Comparison of ENCODE assay signal across 8 cellular contexts in genomic region chr19:49528211-49528771, GRCh38. TPM values are rescaled to one million over a fixed set of nuclear protein-coding genes. Genes with fewer than 3 reads are reported as not detected.
A peak's percentile ranks its signal among the peaks of the same experiment; 100 is the strongest.
DNase-seq lines count a peak whose midpoint lies in the region; ATAC-seq, FAIRE-seq and TF ChIP-seq lines count a peak whose summit lies in the region.

No MANE protein-coding gene starts in this region.

- H3K4me3 Mint-ChIP-seq in activated CD4-positive, alpha-beta T cell treated with anti-CD3 and anti-CD28 coated beads, Interleukin-2, amount 10 ng/mL, durations not matched to agents 24 days and 14 days, result peak overlapping the region; percentile 81

- TF ChIP-seq POLR2A in GM12878 (IDR thresholded peaks at IDR 0.05; ENCODE audit: low read depth, low read length), result no peak

- POLR2A ChIA-PET in GM12878 (lab: Charles Lee), result interaction anchor here (0.5 kb wide), 1 partner anchor 61 kb away, joined by 5 read pairs; no protein-coding TSS in a partner anchor

- SMC1A ChIA-PET in GM12878 (lab: Charles Lee; ENCODE audit: uncharacterized antibody, unreplicated experiment), result interaction anchor here (0.8 kb wide), 1 partner anchor 18 kb away, joined by 3 read pairs; no protein-coding TSS in a partner anchor

- peaks cover 4% of the 10 kb centered on the region for H3K27me3 Mint-ChIP-seq in activated CD4-positive, alpha-beta T cell treated with anti-CD3 and anti-CD28 coated beads, Interleukin-2, amount 10 ng/mL, durations not matched to agents 24 days and 14 days

- TF ChIP-seq RAD21 in GM12878 (IDR thresholded peaks at IDR 0.05; ENCODE audit: insufficient read depth, low read depth, low read length), result no peak

- H3K27me3 ChIP-seq in GM12878 (replicated peaks in 1 of 2; ENCODE audit: control insufficient read depth in 2 of 2, insufficient read depth in 2 of 2, low read length in 1 of 2), result no peaks in the 10 kb centered on the region; a peak in 1 of 4 replicates
- H3K27me3 ChIP-seq in left lung, result no peaks in the 10 kb centered on the region
- no peaks in the 10 kb centered on the region for H3K27me3 ChIP-seq in thymus (ENCODE audit: control insufficient read depth, insufficient read depth)

- TF ChIP-seq CTCF in GM12878 (IDR thresholded peaks at IDR 0.05 in 2 of 3, conservative IDR thresholded peaks at IDR 0.05 in 1 of 3; ENCODE audit: control insufficient read depth in 2 of 3, extremely low read depth in 1 of 3, insufficient read depth in 1 of 3, low read depth in 3 of 3, low read length in 3 of 3), result no peak
- no peak for TF ChIP-seq CTCF in left lung (IDR thresholded peaks at IDR 0.05)

- in situ Hi-C loops in GM12878 (cut with MboI), result no loop called here

- intact Hi-C loops in activated CD4-positive, alpha-beta T cell treated with anti-CD3 and anti-CD28 coated beads, Interleukin-2, amount 10 ng/mL, durations not matched to agents 24 days and 14 days (cut with micrococcal nuclease), result no loop called here
- intact Hi-C loops in GM12878 (cut with micrococcal nuclease; ENCODE audit: unreplicated experiment) (no loop called here), left lung (cut with DNase I) (no loop called here)

- CTCF ChIA-PET in GM12878 (lab: Yijun Ruan, JAX), result interaction anchor here (1.0 kb wide), 1 partner anchor 13 kb away, joined by 4 read pairs; no protein-coding TSS in a partner anchor

- H3K36me3 ChIP-seq in GM12878 (ENCODE audit: control insufficient read depth in 2 of 2, insufficient read depth in 2 of 2, low read length in 1 of 2) (no peaks in the 10 kb centered on the region), left lung (peaks cover 0 to 68% of the 10 kb centered on the region in 2 donors), thymus (ENCODE audit: control insufficient read depth, insufficient read depth) (peaks cover 4% of the 10 kb centered on the region)

- H3K9me3 ChIP-seq in GM12878 (replicated peaks; ENCODE audit: control insufficient read depth, insufficient read depth, low read length) (no peaks in the 10 kb centered on the region), left lung (no peaks in the 10 kb centered on the region), thymus (ENCODE audit: control insufficient read depth) (no peaks in the 10 kb centered on the region)

- H3K9me3 Mint-ChIP-seq in activated CD4-positive, alpha-beta T cell treated with anti-CD3 and anti-CD28 coated beads, Interleukin-2, amount 10 ng/mL, durations not matched to agents 24 days and 14 days, result no peaks in the 10 kb centered on the region

- 30% methylated on average over 25 of the region's 25 CpGs for WGBS in GM12878 (ENCODE audit: insufficient coverage, insufficient replicate concordance, low lambda C conversion rate, missing lambda C conversion rate)
- WGBS in thymus, result 68% methylated on average over 25 of the region's 25 CpGs

- FAIRE-seq in GM12878 (lab: Jason Lieb, UNC), result no peak

- H3K9ac ChIP-seq in GM12878 (ENCODE audit: control insufficient read depth, insufficient read depth, low read length), result no peak overlapping the region

- H2AFZ ChIP-seq in GM12878 (ENCODE audit: control insufficient read depth, low read depth, low read length), result peak overlapping the region; percentile 63

- no TSS peak for BruUV-seq in GM12878 (replicated peaks; lab: Mats Ljungman, UMichigan)

- H4K20me1 ChIP-seq in GM12878 (ENCODE audit: control insufficient read depth, insufficient read depth), result no peaks in the 10 kb centered on the region

- peaks cover 20% of the 10 kb centered on the region for H3K4me1 Mint-ChIP-seq in activated CD4-positive, alpha-beta T cell treated with anti-CD3 and anti-CD28 coated beads, Interleukin-2, amount 10 ng/mL, durations not matched to agents 24 days and 14 days

- no peaks in the 10 kb centered on the region for H3K79me2 ChIP-seq in GM12878 (ENCODE audit: control insufficient read depth, insufficient read depth, low read length)

- no peak overlapping the region; the same call in 1 of the 2 replicates for H3K4me3 ChIP-seq in GM12878
- H3K4me3 ChIP-seq in left lung, result peak overlapping the region; percentile 31 to 38
- peak overlapping the region; percentile 25 for H3K4me3 ChIP-seq in thymus (ENCODE audit: low read length)

- H3K36me3 Mint-ChIP-seq in activated CD4-positive, alpha-beta T cell treated with anti-CD3 and anti-CD28 coated beads, Interleukin-2, amount 10 ng/mL, durations not matched to agents 24 days and 14 days (ENCODE audit: low read depth), result no peaks in the 10 kb centered on the region

- no peak for DNase-seq in activated CD4-positive, alpha-beta T cell treated with anti-CD3 and anti-CD28 coated beads, Interleukin-2, amount 10 ng/mL, durations not matched to agents 24 days and 14 days
- DNase-seq in activated CD4-positive, alpha-beta T cell treated with anti-CD3 and anti-CD28 coated beads, Interleukin-2, amount 50 U/mL, for 4 hours, result no peak
- DNase-seq in GM12878 (ENCODE audit: low read depth, low spot score) (no peak), left lung (peak in 1 of 2 donors; percentile 39), Kasumi-1 (lab: John Stamatoyannopoulos, UW) (no peak), NCI-H345 treated with DMSO at 0.1 percent for 48 hours (lab: John Stamatoyannopoulos, UW; ENCODE audit: unreplicated experiment) (no peak)

- RAD21 ChIA-PET in GM12878 (lab: Charles Lee; ENCODE audit: unreplicated experiment), result no interaction called here

- no peak for ATAC-seq in GM12878
- no peak for ATAC-seq in left lung
- no peak for ATAC-seq in GM21515 (IDR thresholded peaks at IDR 0.05; ENCODE audit: unreplicated experiment)

- H3K27ac ChIP-seq in GM12878 (ENCODE audit: control insufficient read depth, insufficient read depth) (no peak overlapping the region), left lung (peak overlapping the region; percentile 40 to 48), thymus (ENCODE audit: low read depth) (peak overlapping the region; percentile 31)

- H3K27ac Mint-ChIP-seq in activated CD4-positive, alpha-beta T cell treated with anti-CD3 and anti-CD28 coated beads, Interleukin-2, amount 10 ng/mL, durations not matched to agents 24 days and 14 days, result peak overlapping the region; percentile 29

- no peak for TF ChIP-seq EP300 in GM12878 (IDR thresholded peaks at IDR 0.05; ENCODE audit: borderline replicate concordance in 1 of 2, control insufficient read depth in 1 of 2, low read depth in 2 of 2, low read length in 2 of 2)

- H3K4me1 ChIP-seq in GM12878 (ENCODE audit: control insufficient read depth, insufficient read depth, low read length), result no peaks in the 10 kb centered on the region
- H3K4me1 ChIP-seq in left lung, result peaks cover 7 to 27% of the 10 kb centered on the region in 2 donors
- H3K4me1 ChIP-seq in thymus (ENCODE audit: control insufficient read depth, insufficient read depth, low read length), result peaks cover 13% of the 10 kb centered on the region

- H3K4me2 ChIP-seq in GM12878 (ENCODE audit: control insufficient read depth, insufficient read depth), result peak overlapping the region; percentile 77

RNA-seq across cellular contexts. Expression of gene RCN3, which starts 0.5 kb away (rescaled TPM):
- 2.0 and 4.3 TPM in 2 replicates for total RNA-seq in activated CD4-positive, alpha-beta T cell treated with anti-CD3 and anti-CD28 coated beads, Interleukin-2, amount 10 ng/mL, durations not matched to agents 24 days and 14 days
- 2.0 TPM in 1 of 2 replicates, not detected in the other for total RNA-seq in GM12878 (2013; cell fraction: nucleolus; rRNA removed)
- total RNA-seq in GM12878 (2014; rRNA removed), result not detected in 2 replicates
- 0.32 and 0.49 TPM in 2 replicates for total RNA-seq in GM12878 (2014; rRNA removed; fragmentation: Illumina TruSeq; extraction: Trizol)
- total RNA-seq in GM12878 (2021), result 0.27 and 0.38 TPM in 2 replicates
- polyA plus RNA-seq in GM12878 (2011; ENCODE audit: low read depth), result 0.18 TPM
- polyA plus RNA-seq in GM12878 (2011; rRNA removed), result 0.12 TPM in 1 of 2 replicates, not detected in the other
- 0.07 and 0.15 TPM in 2 replicates for polyA plus RNA-seq in GM12878 (2011; cell fraction: cytosol; rRNA removed)
- polyA plus RNA-seq in GM12878 (2011; cell fraction: nucleus; rRNA removed), result 0.09 TPM in 1 of 2 replicates, not detected in the other
- 1.0 and 3.9 TPM in 2 replicates for polyA plus RNA-seq in GM12878 (2012)
- 0.21 TPM in 1 of 2 replicates, not detected in the other for polyA plus RNA-seq in GM12878 (2014; fragmentation: Illumina TruSeq; extraction: Trizol)
- not detected for polyA plus RNA-seq in GM12878 (2014; fragmentation: Nextera tagmentation; extraction: Ambion mirVana)
- polyA plus RNA-seq in GM12878 (2014; rRNA removed), result 0.96 and 1.7 TPM in 2 replicates
- polyA plus RNA-seq in GM12878 (2016; fragmentation: Nextera tagmentation; extraction: Ambion mirVana), result under 1 TPM; 0.49 to 0.99 TPM
- not detected in 2 replicates for polyA minus RNA-seq in GM12878 (2011; rRNA and poly(A)+ RNA removed)
- polyA minus RNA-seq in GM12878 (2011; cell fraction: cytosol; rRNA and poly(A)+ RNA removed), result not detected in 2 replicates
- polyA minus RNA-seq in GM12878 (2011; cell fraction: nucleus; rRNA and poly(A)+ RNA removed), result not detected in 2 replicates
- 10 to 100 TPM; 55.4 to 65.3 TPM for total RNA-seq in left lung
- polyA plus RNA-seq in thymus, result 32.7 TPM

RNA-seq across cellular contexts. Expression of gene FCGRT, which starts 15.8 kb away (rescaled TPM):
- 0.99 and 1.1 TPM in 2 replicates for total RNA-seq in activated CD4-positive, alpha-beta T cell treated with anti-CD3 and anti-CD28 coated beads, Interleukin-2, amount 10 ng/mL, durations not matched to agents 24 days and 14 days
- total RNA-seq in GM12878 (2013; cell fraction: nucleolus; rRNA removed), result 2.1 and 3.3 TPM in 2 replicates
- total RNA-seq in GM12878 (2014; rRNA removed) (0.51 TPM in 1 of 2 replicates, not detected in the other), GM12878 (2014; rRNA removed; fragmentation: Illumina TruSeq; extraction: Trizol) (not detected in 2 replicates), GM12878 (2021) (0.56 and 2.4 TPM in 2 replicates), left lung (100 to 1,000 TPM; 283 to 288 TPM)
- polyA plus RNA-seq in GM12878 (2011; ENCODE audit: low read depth), result 1.00 TPM
- polyA plus RNA-seq in GM12878 (2011; rRNA removed) (0.78 and 0.81 TPM in 2 replicates), GM12878 (2014; fragmentation: Illumina TruSeq; extraction: Trizol) (0.19 TPM in 1 of 2 replicates, not detected in the other), GM12878 (2014; fragmentation: Nextera tagmentation; extraction: Ambion mirVana) (under 1 TPM in 1 of 2 experiments, not detected in 1; 0.18 TPM), GM12878 (2014; rRNA removed) (0.29 and 0.49 TPM in 2 replicates), GM12878 (2016; fragmentation: Nextera tagmentation; extraction: Ambion mirVana) (under 1 TPM; 0.11 to 0.43 TPM), thymus (166 TPM)
- polyA plus RNA-seq in GM12878 (2011; cell fraction: cytosol; rRNA removed), result 0.60 and 0.65 TPM in 2 replicates
- 0.54 and 0.93 TPM in 2 replicates for polyA plus RNA-seq in GM12878 (2011; cell fraction: nucleus; rRNA removed)
- polyA plus RNA-seq in GM12878 (2012), result 1.7 and 2.5 TPM in 2 replicates
- polyA minus RNA-seq in GM12878 (2011; rRNA and poly(A)+ RNA removed), result not detected in 2 replicates
- polyA minus RNA-seq in GM12878 (2011; cell fraction: cytosol; rRNA and poly(A)+ RNA removed), result not detected in 2 replicates
- polyA minus RNA-seq in GM12878 (2011; cell fraction: nucleus; rRNA and poly(A)+ RNA removed), result 0.24 TPM in 1 of 2 replicates, not detected in the other

RNA-seq across cellular contexts. Expression of gene RPS11, which starts 32.1 kb away (rescaled TPM):
- total RNA-seq in activated CD4-positive, alpha-beta T cell treated with anti-CD3 and anti-CD28 coated beads, Interleukin-2, amount 10 ng/mL, durations not matched to agents 24 days and 14 days, result 2,059 and 2,078 TPM in 2 replicates
- total RNA-seq in GM12878 (2013; cell fraction: nucleolus; rRNA removed), result 652 and 681 TPM in 2 replicates
- total RNA-seq in GM12878 (2014; rRNA removed) (4,375 and 4,445 TPM in 2 replicates), GM12878 (2014; rRNA removed; fragmentation: Illumina TruSeq; extraction: Trizol) (5,436 and 5,566 TPM in 2 replicates), GM12878 (2021) (2,768 and 2,873 TPM in 2 replicates), left lung (1,000 to 10,000 TPM; 1,463 to 1,657 TPM)
- 7,313 TPM for polyA plus RNA-seq in GM12878 (2011; ENCODE audit: low read depth)
- polyA plus RNA-seq in GM12878 (2011; rRNA removed) (2,519 and 3,846 TPM in 2 replicates), GM12878 (2014; fragmentation: Illumina TruSeq; extraction: Trizol) (9,872 and 11,122 TPM in 2 replicates), GM12878 (2014; fragmentation: Nextera tagmentation; extraction: Ambion mirVana) (1,000 to 10,000 TPM; 4,277 to 4,566 TPM), GM12878 (2014; rRNA removed) (5,188 and 5,232 TPM in 2 replicates), GM12878 (2016; fragmentation: Nextera tagmentation; extraction: Ambion mirVana) (1,000 to 10,000 TPM; 1,714 to 1,771 TPM), thymus (4,965 TPM)
- polyA plus RNA-seq in GM12878 (2011; cell fraction: cytosol; rRNA removed), result 5,437 and 7,191 TPM in 2 replicates
- polyA plus RNA-seq in GM12878 (2011; cell fraction: nucleus; rRNA removed), result 1,670 and 1,694 TPM in 2 replicates
- 5,725 and 6,770 TPM in 2 replicates for polyA plus RNA-seq in GM12878 (2012)
- 1,409 and 1,631 TPM in 2 replicates for polyA minus RNA-seq in GM12878 (2011; rRNA and poly(A)+ RNA removed)
- polyA minus RNA-seq in GM12878 (2011; cell fraction: cytosol; rRNA and poly(A)+ RNA removed), result 519 and 537 TPM in 2 replicates
- 175 and 221 TPM in 2 replicates for polyA minus RNA-seq in GM12878 (2011; cell fraction: nucleus; rRNA and poly(A)+ RNA removed)

RNA-seq across cellular contexts. Expression of gene RPL13A, which starts 40.9 kb away (rescaled TPM):
- 3,031 and 3,032 TPM in 2 replicates for total RNA-seq in activated CD4-positive, alpha-beta T cell treated with anti-CD3 and anti-CD28 coated beads, Interleukin-2, amount 10 ng/mL, durations not matched to agents 24 days and 14 days
- 421 and 437 TPM in 2 replicates for total RNA-seq in GM12878 (2013; cell fraction: nucleolus; rRNA removed)
- 6,558 and 7,287 TPM in 2 replicates for total RNA-seq in GM12878 (2014; rRNA removed)
- 3,471 and 3,692 TPM in 2 replicates for total RNA-seq in GM12878 (2014; rRNA removed; fragmentation: Illumina TruSeq; extraction: Trizol)
- 5,103 and 5,273 TPM in 2 replicates for total RNA-seq in GM12878 (2021)
- polyA plus RNA-seq in GM12878 (2011; ENCODE audit: low read depth), result 1,623 TPM
- 2,172 and 3,936 TPM in 2 replicates for polyA plus RNA-seq in GM12878 (2011; rRNA removed)
- polyA plus RNA-seq in GM12878 (2011; cell fraction: cytosol; rRNA removed), result 3,618 and 5,003 TPM in 2 replicates
- polyA plus RNA-seq in GM12878 (2011; cell fraction: nucleus; rRNA removed), result 2,479 and 2,850 TPM in 2 replicates
- polyA plus RNA-seq in GM12878 (2012), result 5,924 and 8,191 TPM in 2 replicates
- polyA plus RNA-seq in GM12878 (2014; fragmentation: Illumina TruSeq; extraction: Trizol), result 1,413 and 3,666 TPM in 2 replicates
- 1,000 to 10,000 TPM; 4,595 to 5,196 TPM for polyA plus RNA-seq in GM12878 (2014; fragmentation: Nextera tagmentation; extraction: Ambion mirVana)
- 7,317 and 8,961 TPM in 2 replicates for polyA plus RNA-seq in GM12878 (2014; rRNA removed)
- 1,000 to 10,000 TPM; 1,426 to 1,490 TPM for polyA plus RNA-seq in GM12878 (2016; fragmentation: Nextera tagmentation; extraction: Ambion mirVana)
- 683 and 1,722 TPM in 2 replicates for polyA minus RNA-seq in GM12878 (2011; rRNA and poly(A)+ RNA removed)
- polyA minus RNA-seq in GM12878 (2011; cell fraction: cytosol; rRNA and poly(A)+ RNA removed), result 792 and 811 TPM in 2 replicates
- polyA minus RNA-seq in GM12878 (2011; cell fraction: nucleus; rRNA and poly(A)+ RNA removed), result 1,676 and 2,148 TPM in 2 replicates
- 1,000 to 10,000 TPM; 1,924 to 2,053 TPM for total RNA-seq in left lung
- polyA plus RNA-seq in thymus, result 4,231 TPM

RNA-seq across cellular contexts. Expression of gene NOSIP, which starts 52.1 kb away (rescaled TPM):
- total RNA-seq in activated CD4-positive, alpha-beta T cell treated with anti-CD3 and anti-CD28 coated beads, Interleukin-2, amount 10 ng/mL, durations not matched to agents 24 days and 14 days, result 66.1 and 68.5 TPM in 2 replicates
- 16.5 and 19.8 TPM in 2 replicates for total RNA-seq in GM12878 (2013; cell fraction: nucleolus; rRNA removed)
- total RNA-seq in GM12878 (2014; rRNA removed), result 68.6 and 75.3 TPM in 2 replicates
- 34.2 and 38.6 TPM in 2 replicates for total RNA-seq in GM12878 (2014; rRNA removed; fragmentation: Illumina TruSeq; extraction: Trizol)
- 51.8 and 55.0 TPM in 2 replicates for total RNA-seq in GM12878 (2021)
- 19.9 TPM for polyA plus RNA-seq in GM12878 (2011; ENCODE audit: low read depth)
- 25.0 and 45.1 TPM in 2 replicates for polyA plus RNA-seq in GM12878 (2011; rRNA removed)
- polyA plus RNA-seq in GM12878 (2011; cell fraction: cytosol; rRNA removed), result 81.2 and 120 TPM in 2 replicates
- polyA plus RNA-seq in GM12878 (2011; cell fraction: nucleus; rRNA removed), result 97.3 and 127 TPM in 2 replicates
- polyA plus RNA-seq in GM12878 (2012), result 45.3 and 48.3 TPM in 2 replicates
- 12.4 and 27.9 TPM in 2 replicates for polyA plus RNA-seq in GM12878 (2014; fragmentation: Illumina TruSeq; extraction: Trizol)
- polyA plus RNA-seq in GM12878 (2014; fragmentation: Nextera tagmentation; extraction: Ambion mirVana), result 10 to 100 TPM in 1 of 2 experiments, 1 to 10 TPM in 1; 7.2 to 20.1 TPM
- polyA plus RNA-seq in GM12878 (2014; rRNA removed), result 65.5 and 70.6 TPM in 2 replicates
- 10 to 100 TPM; 75.8 to 85.5 TPM for polyA plus RNA-seq in GM12878 (2016; fragmentation: Nextera tagmentation; extraction: Ambion mirVana)
- polyA minus RNA-seq in GM12878 (2011; rRNA and poly(A)+ RNA removed), result 44.5 and 78.1 TPM in 2 replicates
- polyA minus RNA-seq in GM12878 (2011; cell fraction: cytosol; rRNA and poly(A)+ RNA removed), result 20.8 and 31.5 TPM in 2 replicates
- polyA minus RNA-seq in GM12878 (2011; cell fraction: nucleus; rRNA and poly(A)+ RNA removed), result 16.6 and 24.8 TPM in 2 replicates
- total RNA-seq in left lung, result 10 to 100 TPM; 40.8 to 45.0 TPM
- 156 TPM for polyA plus RNA-seq in thymus

Comparison
In these comparisons a context has a peak if more than half of its experiments do, and no peak if none do; other contexts are left out.
1. RNA of gene RCN3, which starts 0.5 kb away (total RNA-seq): 55.4 to 65.3 TPM in left lung; 2.0 to 4.3 TPM in activated CD4-positive, alpha-beta T cell treated with anti-CD3 and anti-CD28 coated beads, Interleukin-2, amount 10 ng/mL, durations not matched to agents 24 days and 14 days and 0.27 to 2.0 TPM in GM12878; every median in the first group is over 10 times any median in the second.
2. RNA of gene FCGRT, which starts 15.8 kb away (total RNA-seq): 283 to 288 TPM in left lung; 0.99 to 1.1 TPM in activated CD4-positive, alpha-beta T cell treated with anti-CD3 and anti-CD28 coated beads, Interleukin-2, amount 10 ng/mL, durations not matched to agents 24 days and 14 days and 0.51 to 3.3 TPM in GM12878; every median in the first group is over 10 times any median in the second.